ENCODE assay signal across 1 cellular context in genomic region chr19:1615156-1615765, GRCh38.
A peak's percentile ranks its signal among the peaks of the same experiment; 100 is the strongest.
TF ChIP-seq lines count a peak whose summit lies in the region.

No MANE protein-coding gene starts in this region.

TF ChIP-seq in K562, 482 proteins besides CTCF, POLR2A, EP300 and RAD21:
- peak; percentile 24; the same call in 1 of the 2 replicates for TF ChIP-seq RBFOX2 (IDR thresholded peaks at IDR 0.05; ENCODE audit: low read depth, low read length)
- TF ChIP-seq ERF (CRISPR knock-in tag; IDR thresholded peaks at IDR 0.05), result no peak
- TF ChIP-seq POLR2G (IDR thresholded peaks at IDR 0.05; ENCODE audit: low read depth, low read length), result peak; percentile 27; the same call in 1 of the 2 replicates
